Comparison of ENCODE assay signal across 1 cellular context in the genomic region with DNA sequence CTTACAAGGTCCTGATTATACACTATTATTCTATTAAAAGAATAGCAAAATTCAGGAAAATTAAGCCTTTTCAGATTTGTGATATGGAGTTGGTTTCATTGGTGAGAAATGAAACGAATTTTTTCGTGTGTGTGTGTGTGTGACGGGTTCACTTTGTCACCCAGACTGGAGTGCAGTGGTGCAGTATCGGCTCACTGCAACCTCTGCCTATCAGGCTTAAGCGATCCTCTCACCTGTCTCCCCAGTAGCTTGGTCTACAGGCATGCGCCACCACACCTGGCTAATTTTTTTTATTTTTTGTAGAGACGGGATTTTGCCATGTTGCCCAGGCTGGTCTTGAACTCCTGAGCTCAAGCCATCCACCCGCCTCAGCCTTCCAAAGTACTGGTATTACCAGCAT.
TF ChIP-seq lines count a peak whose summit lies in the region.

No MANE protein-coding gene starts in this region.

TF ChIP-seq in GM12891, 5 proteins besides CTCF, POLR2A, EP300 and RAD21:
- no peak for TF ChIP-seq POU2F2 (IDR thresholded peaks at IDR 0.05; ENCODE audit: low read depth, low read length)
- no peak; the same call in 1 of the 2 replicates for TF ChIP-seq POLR2AphosphoS5 (IDR thresholded peaks at IDR 0.05; ENCODE audit: low read depth, low read length)
- no peak for TF ChIP-seq TAF1 (IDR thresholded peaks at IDR 0.05; ENCODE audit: low read depth, low read length)
- no peak for TF ChIP-seq PAX5 (IDR thresholded peaks at IDR 0.05; ENCODE audit: insufficient read depth, low read length, severe bottlenecking)
- no peak for TF ChIP-seq SPI1 (IDR thresholded peaks at IDR 0.05; ENCODE audit: low read depth, low read length)
